In genomic region chr6:28395918-28396317, GRCh38 we compare ENCODE assay signal across 14 cellular contexts.
"Had no signal": no experiment of that assay in that cellular context is flagged by ENCODE, and none has a peak within 500 bp of the region (broad histone marks: within the 10 kb centered on the region; RNA-seq: fewer than 3 reads in every experiment).

No MANE protein-coding gene starts in this region.

- H3K27ac Mint-ChIP-seq: activated naive CD4-positive, alpha-beta T cell treated with anti-CD3 and anti-CD28 coated beads, Interleukin-2, amount 10 ng/mL, durations not matched to agents 7 days and 5 days; activated T-helper 2 cell treated with anti-CD3 and anti-CD28 coated beads, Interferon-gamma antibody, Interleukin-2, Interleukin-4, amounts not matched to agents 10 μg/mL and 5 μg/mL and 100 μg/mL, durations not matched to agents 14 hours and 24 hours and 36 hours had no signal

- H3K9me3 Mint-ChIP-seq: immature natural killer cell had no signal

- H3K27ac ChIP-seq: body of pancreas, ovary, sigmoid colon, spleen, thyroid gland had no signal

- H3K27me3 Mint-ChIP-seq: activated naive CD4-positive, alpha-beta T cell treated with anti-CD3 and anti-CD28 coated beads, Interleukin-2, amount 10 ng/mL, durations not matched to agents 7 days and 5 days had no signal

- H3K9me3 ChIP-seq: body of pancreas, sigmoid colon, spleen, thyroid gland had no signal

- H3K27me3 ChIP-seq: body of pancreas, ovary, sigmoid colon, spleen, thyroid gland had no signal

- H3K4me3 Mint-ChIP-seq: activated naive CD4-positive, alpha-beta T cell treated with anti-CD3 and anti-CD28 coated beads, Interleukin-2, amount 10 ng/mL, durations not matched to agents 7 days and 5 days; immature natural killer cell had no signal

- H3K4me3 ChIP-seq: body of pancreas, ovary, sigmoid colon, spleen, thyroid gland had no signal

- H3K36me3 ChIP-seq: ovary had no signal

- DNase-seq: activated CD4-positive, CD25-positive, alpha-beta regulatory T cell treated with anti-CD3 and anti-CD28 coated beads, Interleukin-2, amount 50 U/mL, for 72 hours; activated naive CD4-positive, alpha-beta T cell treated with anti-CD3 and anti-CD28 coated beads, Interleukin-2, amount 10 ng/mL, durations not matched to agents 7 days and 5 days; amygdala; body of pancreas; cortex of kidney; effector memory CD4-positive, alpha-beta T cell; foreskin melanocyte; head of caudate nucleus; immature natural killer cell; ovary; sigmoid colon; spleen had no signal

- ATAC-seq: body of pancreas had no signal
